22 cellular contexts compared by ENCODE assay signal in genomic region chr9:10242255-10242654, GRCh38.
DNase-seq lines count a peak whose midpoint lies in the region; ATAC-seq, FAIRE-seq and TF ChIP-seq lines count a peak whose summit lies in the region.
"Had no signal": no experiment of that assay in that cellular context is flagged by ENCODE, and none has a peak within 500 bp of the region (broad histone marks: within the 10 kb centered on the region; RNA-seq: fewer than 3 reads in every experiment).

No MANE protein-coding gene starts in this region.

- H3K4me1 Mint-ChIP-seq in astrocyte (ENCODE audit: low read depth, unreplicated experiment) (no peaks in the 10 kb centered on the region), type B pancreatic cell (ENCODE audit: unreplicated experiment) (peaks cover 3% of the 10 kb centered on the region), Caco-2 (ENCODE audit: low read depth, unreplicated experiment) (no peaks in the 10 kb centered on the region)
- H3K4me1 Mint-ChIP-seq: CD4-positive, CD25-positive, alpha-beta regulatory T cell; CD8-positive, alpha-beta memory T cell; IgD-negative memory B cell had no signal

- H3K9me3 ChIP-seq in PC-3 (ENCODE audit: low read length) (no peaks in the 10 kb centered on the region), astrocyte (ENCODE audit: insufficient read depth, low read depth, low read length) (no peaks in the 10 kb centered on the region), Caco-2 (no peaks in the 10 kb centered on the region)
- H3K9me3 ChIP-seq: BE2C had no signal

- H3K4me1 ChIP-seq in PC-3 (ENCODE audit: insufficient read depth, low read length) (no peaks in the 10 kb centered on the region), astrocyte (ENCODE audit: insufficient read depth, low read length) (no peaks in the 10 kb centered on the region), foreskin keratinocyte (no peaks in the 10 kb centered on the region), Caco-2 (no peaks in the 10 kb centered on the region)
- H3K4me1 ChIP-seq: BE2C had no signal

- H4K20me1 ChIP-seq in PC-3 (ENCODE audit: low read length): no peaks in the 10 kb centered on the region
- H4K20me1 ChIP-seq in astrocyte (ENCODE audit: insufficient read depth, low read length): no peaks in the 10 kb centered on the region

- BruUV-seq in PC-3 (replicated peaks; lab: Mats Ljungman, UMichigan) (no TSS peak), Caco-2 (replicated peaks; lab: Mats Ljungman, UMichigan) (no TSS peak)

- peak; percentile 25 for DNase-seq in PC-3
- peak; percentile 1 for DNase-seq in astrocyte (ENCODE audit: low read depth)
- DNase-seq in foreskin keratinocyte: peak; percentile 27 to 63
- DNase-seq in type B pancreatic cell (ENCODE audit: extremely low spot score, unreplicated experiment): no peak
- no peak for DNase-seq in SHP77 (lab: John Stamatoyannopoulos, UW)
- DNase-seq in Caco-2: no peak
- DNase-seq: ACHN; BE2C; C1 segment of cervical spinal cord; CD4-positive, CD25-positive, alpha-beta regulatory T cell; CD8-positive, alpha-beta memory T cell; COR-L47; DMS79; GDM1; H7 had no signal

- FAIRE-seq in astrocyte (lab: Jason Lieb, UNC): no peak
- FAIRE-seq: A204.1, D721Med, GM12892, GM18507, HepG2 had no signal

- intact Hi-C loops in PC-3 (cut with micrococcal nuclease) (no loop called here), Caco-2 (cut with micrococcal nuclease; ENCODE audit: unreplicated experiment) (no loop called here)

- H3K27me3 Mint-ChIP-seq in astrocyte (ENCODE audit: low read depth, unreplicated experiment): no peaks in the 10 kb centered on the region
- H3K27me3 Mint-ChIP-seq in type B pancreatic cell: no peaks in the 10 kb centered on the region
- H3K27me3 Mint-ChIP-seq in Caco-2 (ENCODE audit: insufficient read depth, unreplicated experiment): no peaks in the 10 kb centered on the region
- H3K27me3 Mint-ChIP-seq: CD4-positive, CD25-positive, alpha-beta regulatory T cell; CD8-positive, alpha-beta memory T cell; IgD-negative memory B cell had no signal

- H3K9me2 ChIP-seq in PC-3 (replicated peaks; ENCODE audit: low read length): no peaks in the 10 kb centered on the region

- H3F3A ChIP-seq in PC-3 (ENCODE audit: low read length, unreplicated experiment): no peaks in the 10 kb centered on the region

- H3K4me2 ChIP-seq in PC-3 (ENCODE audit: low read length): no peak overlapping the region
- no peak overlapping the region for H3K4me2 ChIP-seq in astrocyte (ENCODE audit: low read length)
- H3K4me2 ChIP-seq: GM23338 had no signal

- H3K4me3 Mint-ChIP-seq in astrocyte (ENCODE audit: unreplicated experiment) (no peak overlapping the region), type B pancreatic cell (no peak overlapping the region), Caco-2 (ENCODE audit: unreplicated experiment) (no peak overlapping the region)
- H3K4me3 Mint-ChIP-seq: CD4-positive, CD25-positive, alpha-beta regulatory T cell; CD8-positive, alpha-beta memory T cell; GM23338; IgD-negative memory B cell had no signal

- no peaks in the 10 kb centered on the region for H3K27me3 ChIP-seq in PC-3 (ENCODE audit: low read length)
- no peaks in the 10 kb centered on the region for H3K27me3 ChIP-seq in astrocyte (ENCODE audit: insufficient read depth, low read length)
- no peaks in the 10 kb centered on the region for H3K27me3 ChIP-seq in foreskin keratinocyte
- no peaks in the 10 kb centered on the region for H3K27me3 ChIP-seq in Caco-2 (replicated peaks; ENCODE audit: control insufficient read depth, insufficient read depth, low read length)
- H3K27me3 ChIP-seq: BE2C had no signal

- H3K36me3 Mint-ChIP-seq in astrocyte (ENCODE audit: low read depth, unreplicated experiment) (no peaks in the 10 kb centered on the region), type B pancreatic cell (no peaks in the 10 kb centered on the region), Caco-2 (ENCODE audit: insufficient read depth, unreplicated experiment) (no peaks in the 10 kb centered on the region)
- H3K36me3 Mint-ChIP-seq: CD4-positive, CD25-positive, alpha-beta regulatory T cell; CD8-positive, alpha-beta memory T cell; IgD-negative memory B cell had no signal

- no peak overlapping the region for H3K9ac ChIP-seq in PC-3 (ENCODE audit: low read length)
- H3K9ac ChIP-seq in astrocyte (ENCODE audit: low read length): no peak overlapping the region

- H3K27ac Mint-ChIP-seq in astrocyte (ENCODE audit: unreplicated experiment) (no peak overlapping the region), type B pancreatic cell (no peak overlapping the region), Caco-2 (ENCODE audit: unreplicated experiment) (no peak overlapping the region)
- H3K27ac Mint-ChIP-seq: CD4-positive, CD25-positive, alpha-beta regulatory T cell; CD8-positive, alpha-beta memory T cell; GM23338; IgD-negative memory B cell had no signal

- H2AFZ ChIP-seq in PC-3 (ENCODE audit: low read length) (no peak overlapping the region), astrocyte (ENCODE audit: low read depth, low read length) (no peak overlapping the region)
- H2AFZ ChIP-seq: GM23338 had no signal

- no peaks in the 10 kb centered on the region for H3K9me3 Mint-ChIP-seq in astrocyte (ENCODE audit: unreplicated experiment)
- no peaks in the 10 kb centered on the region for H3K9me3 Mint-ChIP-seq in type B pancreatic cell
- H3K9me3 Mint-ChIP-seq in Caco-2 (ENCODE audit: unreplicated experiment): no peaks in the 10 kb centered on the region
- H3K9me3 Mint-ChIP-seq: GM23338, IgD-negative memory B cell had no signal

- H3K36me3 ChIP-seq in PC-3 (ENCODE audit: low read depth, low read length): no peaks in the 10 kb centered on the region
- no peaks in the 10 kb centered on the region for H3K36me3 ChIP-seq in astrocyte (ENCODE audit: insufficient read depth, low read length)
- H3K36me3 ChIP-seq in Caco-2 (ENCODE audit: control insufficient read depth, insufficient read depth, low read length): no peaks in the 10 kb centered on the region
- H3K36me3 ChIP-seq: BE2C had no signal

- H3K79me2 ChIP-seq in PC-3 (ENCODE audit: low read length) (no peaks in the 10 kb centered on the region), astrocyte (ENCODE audit: insufficient read depth, low read length) (no peaks in the 10 kb centered on the region)

- H3K27ac ChIP-seq in PC-3 (ENCODE audit: low read length): no peak overlapping the region
- no peak overlapping the region for H3K27ac ChIP-seq in astrocyte (ENCODE audit: low read depth, low read length)
- no peak overlapping the region for H3K27ac ChIP-seq in foreskin keratinocyte

- TF ChIP-seq CTCF in PC-3 (conservative IDR thresholded peaks at IDR 0.05; ENCODE audit: low read depth, low read length): no peak
- no peak for TF ChIP-seq CTCF in astrocyte (IDR thresholded peaks at IDR 0.05; ENCODE audit: insufficient read depth, low read depth, low read length)
- no peak for TF ChIP-seq CTCF in foreskin keratinocyte (conservative IDR thresholded peaks at IDR 0.05)
- no peak for TF ChIP-seq CTCF in type B pancreatic cell (conservative IDR thresholded peaks at IDR 0.05)
- no peak for TF ChIP-seq CTCF in Caco-2 (IDR thresholded peaks at IDR 0.05; ENCODE audit: insufficient read depth in 1 of 2, low read depth in 1 of 2, low read length in 1 of 2, severe bottlenecking in 1 of 2, unreplicated experiment in 1 of 2)

- peak; percentile 76 for ATAC-seq in PC-3
- ATAC-seq in foreskin keratinocyte: peak; percentile 66
- ATAC-seq: GM23338, HepG2 had no signal

- CTCF ChIA-PET in PC-3 (lab: Charles Lee) (no interaction called here), Caco-2 (lab: Charles Lee) (no interaction called here)

- POLR2A ChIA-PET in PC-3 (lab: Charles Lee; ENCODE audit: unreplicated experiment): no interaction called here
- POLR2A ChIA-PET in Caco-2 (lab: Charles Lee): no interaction called here

- H3K4me3 ChIP-seq in PC-3 (ENCODE audit: low read length): no peak overlapping the region
- H3K4me3 ChIP-seq in astrocyte (ENCODE audit: insufficient read depth, low read depth, low read length): no peak overlapping the region
- H3K4me3 ChIP-seq in Caco-2 (ENCODE audit: low read depth, low read length): no peak overlapping the region
- H3K4me3 ChIP-seq: GM23338 had no signal

Comparison
In these comparisons a context has a peak if more than half of its experiments do, and no peak if none do; other contexts are left out.
1. DNase-seq: peak in PC-3 (single experiment), astrocyte (single experiment) and foreskin keratinocyte (2 of 2); none in type B pancreatic cell (single experiment), SHP77 (0 of 2) and Caco-2 (0 of 2).